Comparison of ENCODE assay signal across 15 cellular contexts in the genomic region with DNA sequence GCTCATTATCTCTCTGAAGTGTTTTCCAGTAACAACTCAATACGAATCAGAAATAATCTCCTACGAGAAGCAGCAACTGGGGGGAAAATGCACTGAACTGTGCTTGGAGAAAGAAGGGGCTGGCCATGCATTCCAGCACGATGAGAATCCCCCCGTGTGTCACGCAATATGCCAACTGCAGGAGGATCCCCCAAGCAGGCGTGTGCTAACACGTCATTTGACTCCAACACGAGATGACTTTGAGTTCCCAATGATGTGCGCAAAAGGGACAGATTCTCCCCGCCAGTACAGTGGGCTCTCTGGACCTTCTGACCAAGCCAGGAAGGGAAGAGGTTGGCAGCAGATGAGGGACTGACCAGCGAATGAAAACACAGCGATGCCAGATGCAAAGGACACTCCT.
A peak's percentile ranks its signal among the peaks of the same experiment; 100 is the strongest.
DNase-seq lines count a peak whose midpoint lies in the region; ATAC-seq and TF ChIP-seq lines count a peak whose summit lies in the region.
"Had no signal": no experiment of that assay in that cellular context is flagged by ENCODE, and none has a peak within 500 bp of the region (broad histone marks: within the 10 kb centered on the region; RNA-seq: fewer than 3 reads in every experiment).

No MANE protein-coding gene starts in this region.

- H3K36me3 ChIP-seq in brain microvascular endothelial cell (replicated peaks) (no peaks in the 10 kb centered on the region), upper lobe of left lung (no peaks in the 10 kb centered on the region)

- ATAC-seq in stimulated activated naive CD8-positive, alpha-beta T cell treated with anti-CD3 and anti-CD28 coated beads, Interleukin-15, Interleukin-2, amounts not matched to agents 100 U/mL and 50 U/mL, for 24 hours = no peak
- no peak for ATAC-seq in HG02885 (IDR thresholded peaks at IDR 0.05; ENCODE audit: poor library complexity, unreplicated experiment)
- no peak for ATAC-seq in upper lobe of left lung (ENCODE audit: low FRiP score in 2 of 2)
- ATAC-seq: activated naive CD8-positive, alpha-beta T cell treated with anti-CD3 and anti-CD28 coated beads, Interleukin-2, amount 50 U/mL, for 24 hours; stimulated activated effector memory CD8-positive, alpha-beta T cell treated with anti-CD3 and anti-CD28 coated beads, Interleukin-12 subunit alpha, Interleukin-12 subunit beta, amount 100 ng/mL, for 72 hours had no signal

- H3K4me1 ChIP-seq in upper lobe of left lung = no peaks in the 10 kb centered on the region

- POLR2A ChIA-PET in AG04449 (lab: Yijun Ruan, JAX) = interaction anchor here (1.7 kb wide), 1 partner anchor 19 kb away, joined by 11 read pairs; no protein-coding TSS in a partner anchor

- H3K27me3 ChIP-seq in brain microvascular endothelial cell (replicated peaks) (no peaks in the 10 kb centered on the region), upper lobe of left lung (no peaks in the 10 kb centered on the region)

- 78 to 81% methylated on average over 12 of the region's 12 CpGs for WGBS in upper lobe of left lung, 2 donors

- TF ChIP-seq CTCF in AG04449 (IDR thresholded peaks at IDR 0.05; ENCODE audit: insufficient read depth, low read length, missing control alignments) (no peak), brain microvascular endothelial cell (IDR thresholded peaks at IDR 0.05; ENCODE audit: low read depth, low read length, missing control alignments) (no peak), upper lobe of left lung (IDR thresholded peaks at IDR 0.05) (no peak)

- DNase-seq in AG04449 (ENCODE audit: low read depth, low spot score) (peak; percentile 82), HK-2 (ENCODE audit: unreplicated experiment) (peak; percentile 72), brain microvascular endothelial cell (peak; percentile 90), myocyte (ENCODE audit: low read depth) (peak; percentile 89), C1 segment of cervical spinal cord (lab: John Stamatoyannopoulos, UW) (no peak), upper lobe of left lung (no peak)
- DNase-seq in stimulated activated naive CD8-positive, alpha-beta T cell treated with anti-CD3 and anti-CD28 coated beads, Interleukin-15, Interleukin-2, amounts not matched to agents 100 U/mL and 50 U/mL, for 24 hours = no peak
- DNase-seq: activated naive CD8-positive, alpha-beta T cell treated with anti-CD3 and anti-CD28 coated beads, Interleukin-2, amount 50 U/mL, for 24 hours; CD8-positive, alpha-beta memory T cell; KBM-7; NCI-H526; stimulated activated CD4-positive, alpha-beta T cell treated with anti-CD3 and anti-CD28 coated beads, Interleukin-12 subunit alpha, Interleukin-12 subunit beta, amount 100 ng/mL, for 4 hours; T-helper 1 cell had no signal

- H3K4me3 ChIP-seq in AG04449 (ENCODE audit: low read depth, low read length) = peak overlapping the region; percentile 39; the same call in 1 of the 2 replicates
- H3K4me3 ChIP-seq in brain microvascular endothelial cell (ENCODE audit: low read depth, low read length) = no peak overlapping the region
- H3K4me3 ChIP-seq in upper lobe of left lung = no peak overlapping the region

- no peak for TF ChIP-seq EP300 in upper lobe of left lung (IDR thresholded peaks at IDR 0.05)

- peak overlapping the region; percentile 98 for H3K27ac ChIP-seq in brain microvascular endothelial cell
- H3K27ac ChIP-seq in upper lobe of left lung = peak overlapping the region in 1 of 4 donors; percentile 77

- CTCF ChIA-PET in AG04449 (lab: Yijun Ruan, JAX) = interaction anchor here (1.3 to 1.4 kb wide), 4 partner anchors 17 to 104 kb away, joined by 3 read pairs; no protein-coding TSS in a partner anchor

- no peak for TF ChIP-seq POLR2A in upper lobe of left lung (IDR thresholded peaks at IDR 0.05)

- no peaks in the 10 kb centered on the region for H3K9me3 ChIP-seq in upper lobe of left lung

- in situ Hi-C loops in brain microvascular endothelial cell (cut with HindIII; ENCODE audit: low pct_ligation_motif_present, low sequenced_read_pairs) = no loop called here

Comparison
In these comparisons a context has a peak if more than half of its experiments do, and no peak if none do; other contexts are left out.
1. DNase-seq: peak in AG04449 (single experiment), HK-2 (single experiment), brain microvascular endothelial cell (single experiment) and myocyte (single experiment); none in stimulated activated naive CD8-positive, alpha-beta T cell treated with anti-CD3 and anti-CD28 coated beads, Interleukin-15, Interleukin-2, amounts not matched to agents 100 U/mL and 50 U/mL, for 24 hours (single experiment), C1 segment of cervical spinal cord (0 of 14) and upper lobe of left lung (0 of 2).